In the genomic region with DNA sequence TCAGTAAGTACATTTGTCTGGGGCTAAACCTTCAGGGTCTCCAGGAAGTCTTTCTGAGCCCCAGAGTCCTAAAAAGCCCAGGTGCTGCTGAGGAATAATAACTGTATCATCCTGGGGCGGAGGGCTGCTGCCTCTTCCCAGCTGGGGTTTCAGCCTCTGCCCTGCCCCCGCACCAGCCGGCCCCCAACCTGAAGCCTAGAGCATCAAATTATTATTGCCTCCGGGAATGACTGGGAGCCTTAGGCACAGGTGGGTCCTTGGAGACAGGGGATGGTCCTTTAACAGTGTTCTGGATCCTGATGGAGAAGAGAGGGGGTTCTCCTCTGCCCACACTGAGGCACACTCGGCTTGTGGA, we compare ENCODE assay signal across 1 cellular context.
TF ChIP-seq lines count a peak whose summit lies in the region.

No MANE protein-coding gene starts in this region.

TF ChIP-seq in HepG2, 621 proteins besides CTCF, POLR2A, EP300 and RAD21 (continued from another document):
- no peak for TF ChIP-seq ELK4 (CRISPR knock-in tag; IDR thresholded peaks at IDR 0.05; ENCODE audit: borderline replicate concordance)
- TF ChIP-seq ZNF552 (CRISPR knock-in tag; IDR thresholded peaks at IDR 0.05; ENCODE audit: borderline replicate concordance): no peak
